Comparison of ENCODE assay signal across 10 cellular contexts in the genomic region with DNA sequence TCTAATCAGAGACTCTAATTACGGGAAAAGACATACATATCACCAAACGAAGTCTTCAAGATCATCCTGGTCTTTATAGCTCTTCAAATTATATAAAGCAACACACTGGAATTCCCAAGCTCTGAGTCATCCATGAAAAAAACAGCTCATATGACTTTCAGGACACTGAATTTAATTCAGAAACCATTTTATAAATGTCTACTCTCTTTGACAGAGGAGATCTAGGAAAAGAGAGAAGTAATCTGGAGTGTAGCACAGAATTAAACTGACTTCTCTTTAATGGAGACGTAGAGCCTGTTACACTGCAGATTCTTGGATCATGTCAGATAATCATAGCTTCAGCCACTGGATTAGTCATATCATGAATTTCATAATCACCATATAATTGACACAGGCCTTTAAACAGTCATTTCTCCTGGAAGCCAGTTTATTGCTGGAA.
DNase-seq lines count a peak whose midpoint lies in the region; ATAC-seq and TF ChIP-seq lines count a peak whose summit lies in the region.
"Had no signal": no experiment of that assay in that cellular context is flagged by ENCODE, and none has a peak within 500 bp of the region (broad histone marks: within the 10 kb centered on the region; RNA-seq: fewer than 3 reads in every experiment).

No MANE protein-coding gene starts in this region.

- no peak overlapping the region for H2AFZ ChIP-seq in Karpas-422 (ENCODE audit: low read length)

- no peaks in the 10 kb centered on the region for H3K9me2 ChIP-seq in Karpas-422 (replicated peaks; ENCODE audit: insufficient read depth, low read length)

- no peaks in the 10 kb centered on the region for H3K4me1 ChIP-seq in naive thymus-derived CD4-positive, alpha-beta T cell (ENCODE audit: control insufficient read depth in 2 of 2, insufficient read depth in 2 of 2, low read length in 2 of 2)
- H3K4me1 ChIP-seq in Karpas-422 (ENCODE audit: low read length) = no peaks in the 10 kb centered on the region

- H3K27me3 Mint-ChIP-seq in naive thymus-derived CD4-positive, alpha-beta T cell = peaks cover 0 to 14% (median 0%) of the 10 kb centered on the region in 5 donors

- no peak overlapping the region for H3K4me3 Mint-ChIP-seq in naive thymus-derived CD4-positive, alpha-beta T cell
- H3K4me3 Mint-ChIP-seq: activated CD8-positive, alpha-beta T cell treated with anti-CD3 and anti-CD28 coated beads for 36 hours; brain had no signal

- H4K20me1 ChIP-seq in Karpas-422 (ENCODE audit: insufficient read depth, low read depth, low read length) = no peaks in the 10 kb centered on the region

- H3K27me3 ChIP-seq in naive thymus-derived CD4-positive, alpha-beta T cell (ENCODE audit: control insufficient read depth in 2 of 2, insufficient read depth in 2 of 2, low read length in 2 of 2) = no peaks in the 10 kb centered on the region
- no peaks in the 10 kb centered on the region for H3K27me3 ChIP-seq in Karpas-422 (ENCODE audit: low read length)

- DNase-seq in EH (ENCODE audit: low read depth) (peak; percentile 78), NOMO-1 treated with DMSO at 0.1 percent for 48 hours (lab: John Stamatoyannopoulos, UW; ENCODE audit: unreplicated experiment) (peak; percentile 91), choroid plexus epithelial cell (ENCODE audit: low read depth) (peak; percentile 75), Karpas-422 (no peak), NCI-H146 treated with DMSO at 0.1 percent for 48 hours (lab: John Stamatoyannopoulos, UW; ENCODE audit: unreplicated experiment) (no peak)
- no peak for DNase-seq in naive thymus-derived CD4-positive, alpha-beta T cell
- no peak for DNase-seq in activated CD8-positive, alpha-beta memory T cell treated with anti-CD3 and anti-CD28 coated beads, Interleukin-2, amount 50 U/mL, for 4 hours

- CTCF ChIA-PET in naive thymus-derived CD4-positive, alpha-beta T cell (lab: Charles Lee) = no interaction called here

- intact Hi-C loops in naive thymus-derived CD4-positive, alpha-beta T cell (cut with micrococcal nuclease) = no loop called here

- no peaks in the 10 kb centered on the region for H3K36me3 Mint-ChIP-seq in naive thymus-derived CD4-positive, alpha-beta T cell
- H3K36me3 Mint-ChIP-seq: brain had no signal

- peaks cover 0 to 9% (median 0%) of the 10 kb centered on the region in 11 donors for H3K9me3 Mint-ChIP-seq in naive thymus-derived CD4-positive, alpha-beta T cell
- H3K9me3 Mint-ChIP-seq: activated CD8-positive, alpha-beta T cell treated with anti-CD3 and anti-CD28 coated beads for 36 hours had no signal

- H3K79me2 ChIP-seq in Karpas-422 (ENCODE audit: low read length) = no peaks in the 10 kb centered on the region

- H3K4me2 ChIP-seq in Karpas-422 (ENCODE audit: low read depth, low read length, poor library complexity, severe bottlenecking) = no peak overlapping the region

- H3K9ac ChIP-seq in Karpas-422 (ENCODE audit: low read length) = no peak overlapping the region

- no peak overlapping the region for H3K4me3 ChIP-seq in choroid plexus epithelial cell (ENCODE audit: low read depth, low read length)
- H3K4me3 ChIP-seq in naive thymus-derived CD4-positive, alpha-beta T cell (ENCODE audit: low read length) = no peak overlapping the region
- no peak overlapping the region for H3K4me3 ChIP-seq in Karpas-422 (ENCODE audit: low read length)

- H3K27ac ChIP-seq in naive thymus-derived CD4-positive, alpha-beta T cell (ENCODE audit: low read depth, low read length) = no peak overlapping the region
- H3K27ac ChIP-seq in Karpas-422 (ENCODE audit: low read length) = no peak overlapping the region

- H3K4me1 Mint-ChIP-seq in naive thymus-derived CD4-positive, alpha-beta T cell = no peaks in the 10 kb centered on the region
- H3K4me1 Mint-ChIP-seq: brain had no signal

- no peak for TF ChIP-seq CTCF in choroid plexus epithelial cell (conservative IDR thresholded peaks at IDR 0.05; ENCODE audit: low read depth, low read length)

- no peak overlapping the region for H3K27ac Mint-ChIP-seq in naive thymus-derived CD4-positive, alpha-beta T cell
- H3K27ac Mint-ChIP-seq: activated CD8-positive, alpha-beta T cell treated with anti-CD3 and anti-CD28 coated beads for 36 hours; brain had no signal

- H3K9me3 ChIP-seq in naive thymus-derived CD4-positive, alpha-beta T cell (ENCODE audit: control insufficient read depth in 2 of 3, low read length in 3 of 3) = no peaks in the 10 kb centered on the region
- no peaks in the 10 kb centered on the region for H3K9me3 ChIP-seq in Karpas-422 (ENCODE audit: low read length)

- no peaks in the 10 kb centered on the region for H3K36me3 ChIP-seq in naive thymus-derived CD4-positive, alpha-beta T cell (ENCODE audit: control insufficient read depth in 2 of 3, insufficient read depth in 3 of 3, low read length in 3 of 3)
- H3K36me3 ChIP-seq in Karpas-422 (ENCODE audit: insufficient read depth, low read length) = no peaks in the 10 kb centered on the region

- POLR2A ChIA-PET in naive thymus-derived CD4-positive, alpha-beta T cell (lab: Charles Lee) = no interaction called here

- ATAC-seq in naive thymus-derived CD4-positive, alpha-beta T cell = peak; percentile 74
- ATAC-seq in HG03469 (IDR thresholded peaks at IDR 0.05; ENCODE audit: unreplicated experiment) = no peak
- ATAC-seq: activated CD8-positive, alpha-beta T cell treated with anti-CD3 and anti-CD28 coated beads for 36 hours had no signal

Comparison
In these comparisons a context has a peak if more than half of its experiments do, and no peak if none do; other contexts are left out.
1. DNase-seq: peak in EH (single experiment), NOMO-1 treated with DMSO at 0.1 percent for 48 hours (single experiment) and choroid plexus epithelial cell (single experiment); none in naive thymus-derived CD4-positive, alpha-beta T cell (0 of 9), Karpas-422 (single experiment), NCI-H146 treated with DMSO at 0.1 percent for 48 hours (single experiment) and activated CD8-positive, alpha-beta memory T cell treated with anti-CD3 and anti-CD28 coated beads, Interleukin-2, amount 50 U/mL, for 4 hours (single experiment).